Comparison of ENCODE assay signal across 8 cellular contexts in the genomic region with DNA sequence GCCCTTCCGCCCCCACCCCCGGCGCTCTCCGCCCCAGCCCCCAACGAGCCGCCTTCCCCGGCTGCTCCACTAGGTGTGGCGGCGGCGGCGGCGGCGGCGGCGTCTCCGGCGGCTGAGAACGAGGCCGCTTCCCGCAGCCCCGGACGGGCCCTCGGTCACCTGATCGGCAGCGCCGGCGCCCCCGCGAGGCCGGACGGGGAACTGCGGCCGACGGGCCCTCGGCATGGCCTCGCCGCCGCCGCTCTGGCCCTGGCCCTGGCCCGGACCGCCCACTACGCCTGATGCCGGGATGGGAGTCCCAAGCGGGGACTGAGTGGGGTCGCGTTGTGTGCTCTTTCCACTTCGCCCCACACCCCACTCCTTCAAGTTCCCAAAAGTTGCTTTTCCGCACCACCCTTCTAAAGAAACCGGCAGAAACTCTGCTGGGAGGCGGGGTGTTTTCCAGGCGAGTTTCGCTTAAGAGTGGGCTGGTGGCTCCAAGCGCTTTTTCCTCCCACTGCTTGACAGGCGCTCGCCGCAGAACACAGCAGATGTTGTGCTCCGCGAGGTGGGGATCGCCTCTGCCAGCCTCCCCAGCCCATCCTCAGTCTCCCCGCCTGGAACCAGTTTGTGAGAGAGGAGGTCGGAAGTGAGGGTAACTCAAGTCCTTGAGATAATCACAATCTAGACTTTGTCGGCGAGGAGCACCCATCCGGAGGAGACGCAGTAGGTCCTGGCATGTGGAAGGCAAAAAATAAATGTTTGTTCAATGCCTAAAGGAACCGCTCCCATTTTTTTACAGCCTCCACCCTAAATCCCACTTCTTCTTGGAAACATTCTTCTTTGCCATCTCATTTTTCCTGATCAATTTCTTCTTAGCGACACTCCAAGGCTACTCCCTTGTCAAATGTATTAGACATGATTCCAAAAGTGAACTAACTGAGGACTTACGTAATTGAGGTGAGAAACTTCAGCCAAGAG. TPM values are rescaled to one million over a fixed set of nuclear protein-coding genes. Genes with fewer than 3 reads are reported as not detected.
DNase-seq lines count a peak whose midpoint lies in the region; ATAC-seq and TF ChIP-seq lines count a peak whose summit lies in the region.

A gene with protein sequence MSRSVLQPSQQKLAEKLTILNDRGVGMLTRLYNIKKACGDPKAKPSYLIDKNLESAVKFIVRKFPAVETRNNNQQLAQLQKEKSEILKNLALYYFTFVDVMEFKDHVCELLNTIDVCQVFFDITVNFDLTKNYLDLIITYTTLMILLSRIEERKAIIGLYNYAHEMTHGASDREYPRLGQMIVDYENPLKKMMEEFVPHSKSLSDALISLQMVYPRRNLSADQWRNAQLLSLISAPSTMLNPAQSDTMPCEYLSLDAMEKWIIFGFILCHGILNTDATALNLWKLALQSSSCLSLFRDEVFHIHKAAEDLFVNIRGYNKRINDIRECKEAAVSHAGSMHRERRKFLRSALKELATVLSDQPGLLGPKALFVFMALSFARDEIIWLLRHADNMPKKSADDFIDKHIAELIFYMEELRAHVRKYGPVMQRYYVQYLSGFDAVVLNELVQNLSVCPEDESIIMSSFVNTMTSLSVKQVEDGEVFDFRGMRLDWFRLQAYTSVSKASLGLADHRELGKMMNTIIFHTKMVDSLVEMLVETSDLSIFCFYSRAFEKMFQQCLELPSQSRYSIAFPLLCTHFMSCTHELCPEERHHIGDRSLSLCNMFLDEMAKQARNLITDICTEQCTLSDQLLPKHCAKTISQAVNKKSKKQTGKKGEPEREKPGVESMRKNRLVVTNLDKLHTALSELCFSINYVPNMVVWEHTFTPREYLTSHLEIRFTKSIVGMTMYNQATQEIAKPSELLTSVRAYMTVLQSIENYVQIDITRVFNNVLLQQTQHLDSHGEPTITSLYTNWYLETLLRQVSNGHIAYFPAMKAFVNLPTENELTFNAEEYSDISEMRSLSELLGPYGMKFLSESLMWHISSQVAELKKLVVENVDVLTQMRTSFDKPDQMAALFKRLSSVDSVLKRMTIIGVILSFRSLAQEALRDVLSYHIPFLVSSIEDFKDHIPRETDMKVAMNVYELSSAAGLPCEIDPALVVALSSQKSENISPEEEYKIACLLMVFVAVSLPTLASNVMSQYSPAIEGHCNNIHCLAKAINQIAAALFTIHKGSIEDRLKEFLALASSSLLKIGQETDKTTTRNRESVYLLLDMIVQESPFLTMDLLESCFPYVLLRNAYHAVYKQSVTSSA (minus strand): TSS at position 117 of the 960 bp plus-strand sequence. CDS start 358 bp downstream, outside the sequence.

- H3K9me3 ChIP-seq in SJSA1 (replicated peaks) (no peaks in the 10 kb centered on the region), gastroesophageal sphincter (no peaks in the 10 kb centered on the region), neural progenitor cell (ENCODE audit: low read depth) (no peaks in the 10 kb centered on the region), stomach (no peaks in the 10 kb centered on the region)

- peak within 1 kb of the TSS; percentile 88 for H3K4me2 ChIP-seq in neural progenitor cell

- TF ChIP-seq POLR2A in gastroesophageal sphincter (IDR thresholded peaks at IDR 0.05) (peak; percentile 23 to 51), stomach (IDR thresholded peaks at IDR 0.05) (no peak)

- WGBS in gastroesophageal sphincter (ENCODE audit: low coverage in 1 of 2), 2 donors = 4 to 7% methylated on average over 7 to 8 of the region's 68 CpGs
- 1 to 6% (median 1%) methylated on average over 24 to 68 of the region's 68 CpGs for WGBS in stomach, 5 donors

- ATAC-seq in GM21447 (IDR thresholded peaks at IDR 0.05; ENCODE audit: unreplicated experiment) (peak; percentile 78), gastroesophageal sphincter (peak; percentile 93)

- H3K9me3 Mint-ChIP-seq in neural progenitor cell = no peaks in the 10 kb centered on the region

- H3K4me3 Mint-ChIP-seq in neural progenitor cell = peak within 1 kb of the TSS; percentile 95

- H3K4me1 ChIP-seq in SJSA1 (replicated peaks) (peaks cover 28% of the 10 kb centered on the region), gastroesophageal sphincter (peaks cover 11 to 44% (median 12%) of the 10 kb centered on the region in 3 donors), neural progenitor cell (peaks cover 31% of the 10 kb centered on the region), stomach (peaks cover 19 to 44% (median 30%) of the 10 kb centered on the region in 4 donors)

- TF ChIP-seq EP300 in gastroesophageal sphincter (IDR thresholded peaks at IDR 0.05) (no peak), stomach (IDR thresholded peaks at IDR 0.05) (no peak)

- no peaks in the 10 kb centered on the region for H3K36me3 Mint-ChIP-seq in neural progenitor cell

- peaks cover 28% of the 10 kb centered on the region for H3K4me1 Mint-ChIP-seq in neural progenitor cell

- peak within 1 kb of the TSS; percentile 99 for H2AFZ ChIP-seq in neural progenitor cell (replicated peaks)

- DNase-seq in DMS 273 (lab: John Stamatoyannopoulos, UW; ENCODE audit: unreplicated experiment) = peak; percentile 95
- DNase-seq in HuH-7 (ENCODE audit: low spot score) = peak; percentile 65
- DNase-seq in SJSA1 (ENCODE audit: low read depth in 1 of 2, low spot score in 2 of 2) = peak; percentile 86 to 91
- DNase-seq in activated naive CD4-positive, alpha-beta T cell treated with anti-CD3 and anti-CD28 coated beads, Interleukin-2, amount 50 U/mL, for 16 hours = peak; percentile 89
- peak; percentile 95 for DNase-seq in neural progenitor cell (ENCODE audit: low spot score)
- DNase-seq in stomach = peak; percentile 94

- peak; percentile 96 to 99 (median 98) for TF ChIP-seq CTCF in gastroesophageal sphincter (IDR thresholded peaks at IDR 0.05)
- peak; percentile 83 for TF ChIP-seq CTCF in neural progenitor cell (IDR thresholded peaks at IDR 0.05)
- TF ChIP-seq CTCF in stomach (IDR thresholded peaks at IDR 0.05) = peak in 5 of 7 experiments; percentile 37 to 100 (median 96)

- H3K27me3 Mint-ChIP-seq in neural progenitor cell (ENCODE audit: insufficient read depth, low read depth) = peaks cover 4% of the 10 kb centered on the region

- peak within 1 kb of the TSS; percentile 95 for H3K9ac ChIP-seq in neural progenitor cell

- H3K27me3 ChIP-seq in SJSA1 (replicated peaks) = no peaks in the 10 kb centered on the region
- H3K27me3 ChIP-seq in gastroesophageal sphincter = no peaks in the 10 kb centered on the region
- H3K27me3 ChIP-seq in neural progenitor cell = peaks cover 21% of the 10 kb centered on the region
- H3K27me3 ChIP-seq in stomach = peaks cover 0 to 12% (median 3%) of the 10 kb centered on the region in 3 donors

- peak within 1 kb of the TSS; percentile 97 for H3K27ac ChIP-seq in SJSA1
- peak within 1 kb of the TSS; percentile 82 to 98 (median 97) for H3K27ac ChIP-seq in gastroesophageal sphincter
- H3K27ac ChIP-seq in neural progenitor cell = peak within 1 kb of the TSS; percentile 99
- H3K27ac ChIP-seq in stomach = peak within 1 kb of the TSS; percentile 97 to 100 (median 99)

- intact Hi-C loops in stomach (cut with DNase I; ENCODE audit: low total_unique reads) = no loop called here

- peaks cover 10% of the 10 kb centered on the region for H3F3A ChIP-seq in neural progenitor cell (ENCODE audit: low read depth)

- H3K36me3 ChIP-seq in SJSA1 (peaks cover 16% of the 10 kb centered on the region), gastroesophageal sphincter (no peaks in the 10 kb centered on the region), neural progenitor cell (no peaks in the 10 kb centered on the region), stomach (no peaks in the 10 kb centered on the region)

- H4K20me1 ChIP-seq in neural progenitor cell (ENCODE audit: low read depth) = peaks cover 36% of the 10 kb centered on the region

- peaks cover 45% of the 10 kb centered on the region for H3K79me2 ChIP-seq in neural progenitor cell (ENCODE audit: low read depth)

- H3K4me3 ChIP-seq in SJSA1 = peak within 1 kb of the TSS; percentile 97
- H3K4me3 ChIP-seq in gastroesophageal sphincter = peak within 1 kb of the TSS; percentile 74 to 91
- peak within 1 kb of the TSS; percentile 97 for H3K4me3 ChIP-seq in neural progenitor cell
- peak within 1 kb of the TSS; percentile 65 to 89 (median 80) for H3K4me3 ChIP-seq in stomach

- H3K27ac Mint-ChIP-seq in neural progenitor cell = peak within 1 kb of the TSS; percentile 90

RNA-seq across cellular contexts. Expression of the gene that starts here (rescaled TPM):
- total RNA-seq in SJSA1 (2014; rRNA removed; shearing (Covaris generic)) = 96.6 and 195 TPM in 2 replicates
- total RNA-seq in gastroesophageal sphincter = 100 to 1,000 TPM; 185 to 345 (median 292) TPM
- total RNA-seq in neural progenitor cell (ENCODE audit: low replicate concordance) = 119 and 164 TPM in 2 replicates
- total RNA-seq in stomach = 100 to 1,000 TPM in 3 of 5 donors, 10 to 100 TPM in 2; 13.0 to 262 (median 100) TPM
- 10 to 100 TPM; 41.5 to 43.7 (median 43.7) TPM for polyA plus RNA-seq in stomach

Comparison
In these comparisons a context has a peak if more than half of its experiments do, and no peak if none do; other contexts are left out.
1. Peak in every context shown above with its lines: DNase-seq, ATAC-seq, H3K4me3 ChIP-seq and H3K27ac ChIP-seq.
2. POLR2A ChIP-seq: peak in gastroesophageal sphincter (2 of 2); none in stomach (0 of 4).